Comparison of ENCODE assay signal across 34 cellular contexts in genomic region chr19:44549507-44549906, GRCh38. TPM values are rescaled to one million over a fixed set of nuclear protein-coding genes. Genes with fewer than 3 reads are reported as not detected.
"Had no signal": no experiment of that assay in that cellular context is flagged by ENCODE, and none has a peak within 500 bp of the region (broad histone marks: within the 10 kb centered on the region; RNA-seq: fewer than 3 reads in every experiment).

No MANE protein-coding gene starts in this region.

- H3K4me3 ChIP-seq: colonic mucosa, esophagus squamous epithelium, gastrocnemius medialis, heart right ventricle, left lung, lower lobe of right lung, mucosa of descending colon had no signal

- H3K9me3 ChIP-seq: colonic mucosa, esophagus squamous epithelium, gastrocnemius medialis, heart right ventricle, left lung, lower lobe of right lung, mucosa of descending colon had no signal

- H3K27me3 ChIP-seq: colonic mucosa, gastrocnemius medialis had no signal

- H3K36me3 ChIP-seq: colonic mucosa, esophagus squamous epithelium, gastrocnemius medialis, heart right ventricle, left lung, lower lobe of right lung had no signal

- H3K4me1 ChIP-seq: colonic mucosa, esophagus squamous epithelium, gastrocnemius medialis, heart right ventricle, left lung, lower lobe of right lung had no signal

- ATAC-seq: effector memory CD8-positive, alpha-beta T cell; esophagus mucosa; gastrocnemius medialis; heart right ventricle; left cardiac atrium; left lung; left ventricle myocardium superior; lower lobe of right lung; mucosa of descending colon had no signal

- DNase-seq: colonic mucosa; cortex of kidney; effector CD8-positive, alpha-beta T cell; effector memory CD8-positive, alpha-beta T cell; endodermal cell; erythroblast; esophagus squamous epithelium; foreskin fibroblast; foreskin melanocyte; gastrocnemius medialis; glutamatergic neuron; head of caudate nucleus; heart right ventricle; hippocampal formation; left cardiac atrium; left lung; left ventricle myocardium superior; lower lobe of right lung; mesenchymal stem cell; mucosa of descending colon; naive B cell had no signal

- H3K27ac ChIP-seq: colonic mucosa, epithelial cell of prostate, esophagus squamous epithelium, gastrocnemius medialis, heart right ventricle, left lung, lower lobe of right lung had no signal

- FAIRE-seq: endometrium, islet of Langerhans had no signal

RNA-seq across cellular contexts. Expression of gene CEACAM20, which starts 20.0 kb away (rescaled TPM):
- total RNA-seq: dermis microvascular lymphatic vessel endothelial cell, endodermal cell, esophagus mucosa, esophagus squamous epithelium, gastrocnemius medialis, glomerular endothelial cell, heart right ventricle, kidney epithelial cell, left cardiac atrium, left lung, left ventricle myocardium superior, lower leg skin, lung microvascular endothelial cell, mesenteric fat pad, mesothelial cell of epicardium, myocyte had no signal
- polyA plus RNA-seq: heart right ventricle, keratinocyte had no signal
